9 cellular contexts compared by ENCODE assay signal in genomic region chr9:91151014-91151740, GRCh38.
DNase-seq lines count a peak whose midpoint lies in the region; ATAC-seq, FAIRE-seq and TF ChIP-seq lines count a peak whose summit lies in the region.
"Had no signal": no experiment of that assay in that cellular context is flagged by ENCODE, and none has a peak within 500 bp of the region (broad histone marks: within the 10 kb centered on the region; RNA-seq: fewer than 3 reads in every experiment).

No MANE protein-coding gene starts in this region.

- intact Hi-C loops in HepG2 (cut with micrococcal nuclease; ENCODE audit: unreplicated experiment) (no loop called here), esophagus muscularis mucosa (cut with DNase I) (no loop called here)

- no peak for TF ChIP-seq EP300 in HepG2 (IDR thresholded peaks at IDR 0.05; ENCODE audit: low read depth in 2 of 2, low read length in 2 of 2)
- no peak for TF ChIP-seq EP300 in HepG2 (CRISPR knock-in tag; IDR thresholded peaks at IDR 0.05; ENCODE audit: borderline replicate concordance)
- TF ChIP-seq EP300 in esophagus muscularis mucosa (IDR thresholded peaks at IDR 0.05): no peak

- no peak for TF ChIP-seq POLR2A in HepG2 (IDR thresholded peaks at IDR 0.05; ENCODE audit: insufficient read depth in 1 of 2, low read depth in 2 of 2, low read length in 2 of 2)
- no peak for TF ChIP-seq POLR2A in esophagus muscularis mucosa (IDR thresholded peaks at IDR 0.05; ENCODE audit: low read depth)

- no TSS peak for BruUV-seq in HepG2 (replicated peaks; lab: Mats Ljungman, UMichigan)

- FAIRE-seq in HepG2 (lab: Jason Lieb, UNC) (no peak), RCC 7860 (lab: Jason Lieb, UNC) (no peak)
- FAIRE-seq: colon had no signal

- no peak overlapping the region for H3K27ac ChIP-seq in liver (ENCODE audit: low read depth in 1 of 2, low read length in 2 of 2)
- H3K27ac ChIP-seq in HepG2 (ENCODE audit: extremely low read length, insufficient read depth, low read length): no peak overlapping the region
- H3K27ac ChIP-seq in SK-N-MC: no peak overlapping the region
- no peak overlapping the region for H3K27ac ChIP-seq in esophagus muscularis mucosa (replicated peaks in 1 of 4)

- WGBS in liver: 82% methylated on average over 6 of the region's 6 CpGs
- WGBS in HepG2 (ENCODE audit: low lambda C conversion rate): 92% methylated on average over 6 of the region's 6 CpGs
- WGBS in esophagus muscularis mucosa: 75% methylated on average over 6 of the region's 6 CpGs

- peaks cover 0 to 1% (median 0%) of the 10 kb centered on the region in 4 donors for H3K9me3 ChIP-seq in liver (ENCODE audit: control insufficient read depth in 4 of 4, low read length in 3 of 4)
- H3K9me3 ChIP-seq in HepG2 (ENCODE audit: low read length): no peaks in the 10 kb centered on the region
- H3K9me3 ChIP-seq in SK-N-MC (ENCODE audit: low read depth, low read length): no peaks in the 10 kb centered on the region
- H3K9me3 ChIP-seq in esophagus muscularis mucosa: no peaks in the 10 kb centered on the region

- no peak overlapping the region for H3K4me3 ChIP-seq in liver (ENCODE audit: low read depth in 1 of 3, low read length in 3 of 3)
- no peak overlapping the region for H3K4me3 ChIP-seq in HepG2 (replicated peaks in 1 of 3; ENCODE audit: insufficient read depth in 1 of 3, low read depth in 2 of 3, low read length in 3 of 3)
- no peak overlapping the region for H3K4me3 ChIP-seq in SK-N-MC
- H3K4me3 ChIP-seq in esophagus muscularis mucosa: no peak overlapping the region

- no peaks in the 10 kb centered on the region for H3K79me2 ChIP-seq in HepG2 (ENCODE audit: insufficient read depth, low read length)

- no peak overlapping the region for H2AFZ ChIP-seq in HepG2 (ENCODE audit: low read length)

- H3K27me3 ChIP-seq in liver (ENCODE audit: control insufficient read depth in 4 of 4, insufficient read depth in 4 of 4, low read length in 3 of 4) (no peaks in the 10 kb centered on the region), HepG2 (ENCODE audit: control insufficient read depth in 1 of 2, insufficient read depth in 2 of 2, low read length in 2 of 2) (no peaks in the 10 kb centered on the region), esophagus muscularis mucosa (no peaks in the 10 kb centered on the region)

- H3K4me2 ChIP-seq in HepG2 (ENCODE audit: low read depth, low read length): no peak overlapping the region

- in situ Hi-C loops in HepG2 (cut with HindIII; ENCODE audit: extremely low pct_ligation_motif_present, low pct_unique_long_range_greater_than_20kb): no loop called here

- H3K4me1 ChIP-seq in liver (ENCODE audit: control insufficient read depth in 4 of 4, insufficient read depth in 4 of 4, low read length in 3 of 4) (no peaks in the 10 kb centered on the region), HepG2 (ENCODE audit: insufficient read depth, low read length) (peaks cover 11% of the 10 kb centered on the region), esophagus muscularis mucosa (no peaks in the 10 kb centered on the region)

- H3K9ac ChIP-seq in liver (ENCODE audit: low read depth in 1 of 2, low read length in 2 of 2): no peak overlapping the region
- H3K9ac ChIP-seq in HepG2 (ENCODE audit: insufficient read depth, low read depth, low read length): no peak overlapping the region
- H3K9ac ChIP-seq in SK-N-MC (ENCODE audit: insufficient read length): no peak overlapping the region

- no peak for TF ChIP-seq RAD21 in liver (IDR thresholded peaks at IDR 0.05)
- TF ChIP-seq RAD21 in HepG2 (CRISPR knock-in tag; IDR thresholded peaks at IDR 0.05): no peak

- DNase-seq in HepG2 (ENCODE audit: low spot score) (no peak), SK-N-MC (ENCODE audit: low read depth, low spot score) (peak; percentile 8), germinal center (ENCODE audit: low spot score) (peak; percentile 71), esophagus muscularis mucosa (ENCODE audit: extremely low spot score) (no peak), cerebellar cortex (ENCODE audit: low spot score) (no peak), RCC 7860 (ENCODE audit: low spot score) (no peak)

- H3K36me3 ChIP-seq in liver (ENCODE audit: control insufficient read depth in 4 of 4, insufficient read depth in 3 of 4, low read depth in 1 of 4, low read length in 3 of 4): no peaks in the 10 kb centered on the region
- H3K36me3 ChIP-seq in HepG2 (replicated peaks in 1 of 2; ENCODE audit: control insufficient read depth in 1 of 2, insufficient read depth in 2 of 2, low read length in 2 of 2): no peaks in the 10 kb centered on the region
- no peaks in the 10 kb centered on the region for H3K36me3 ChIP-seq in SK-N-MC (ENCODE audit: insufficient read depth, low read length)
- no peaks in the 10 kb centered on the region for H3K36me3 ChIP-seq in esophagus muscularis mucosa

- H4K20me1 ChIP-seq in HepG2 (ENCODE audit: insufficient read depth, low read length): no peaks in the 10 kb centered on the region

- no peak for TF ChIP-seq CTCF in liver (IDR thresholded peaks at IDR 0.05; ENCODE audit: low read depth, low read length, missing input control)
- no peak for TF ChIP-seq CTCF in HepG2 (CRISPR knock-in tag; IDR thresholded peaks at IDR 0.05)
- TF ChIP-seq CTCF in esophagus muscularis mucosa (IDR thresholded peaks at IDR 0.05): no peak

- ATAC-seq in HepG2 (no peak), HG02943 (IDR thresholded peaks at IDR 0.05; ENCODE audit: low read depth, unreplicated experiment) (peak; percentile 63)

- CTCF ChIA-PET in HepG2 (lab: Yijun Ruan, JAX; ENCODE audit: low intra/inter-chr PET ratio, low total read pairs): no interaction called here

- POLR2A ChIA-PET in HepG2 (lab: Yijun Ruan, JAX): no interaction called here

TF ChIP-seq in liver, 16 proteins besides CTCF, POLR2A, EP300 and RAD21:
- TF ChIP-seq YY1 (IDR thresholded peaks at IDR 0.05) (peak; percentile 9), MAX (IDR thresholded peaks at IDR 0.05) (no peak)

TF ChIP-seq in HepG2, 621 proteins besides CTCF, POLR2A, EP300 and RAD21:
- TF ChIP-seq ZNF646 (CRISPR knock-in tag; IDR thresholded peaks at IDR 0.05) (no peak), RBAK (CRISPR knock-in tag; IDR thresholded peaks at IDR 0.05) (no peak), SRSF9 (IDR thresholded peaks at IDR 0.05; ENCODE audit: borderline replicate concordance, insufficient read depth, low read depth, low read length, poor library complexity, severe bottlenecking) (no peak), BRF2 (CRISPR knock-in tag; IDR thresholded peaks at IDR 0.05) (no peak), ZNF776 (CRISPR knock-in tag; IDR thresholded peaks at IDR 0.05) (no peak)

Comparison
In these comparisons a context has a peak if more than half of its experiments do, and no peak if none do; other contexts are left out.
1. DNase-seq: peak in SK-N-MC (single experiment) and germinal center (single experiment); none in HepG2 (single experiment), esophagus muscularis mucosa (single experiment), cerebellar cortex (single experiment) and RCC 7860 (single experiment).